ENCODE assay signal across 8 cellular contexts in the genomic region with DNA sequence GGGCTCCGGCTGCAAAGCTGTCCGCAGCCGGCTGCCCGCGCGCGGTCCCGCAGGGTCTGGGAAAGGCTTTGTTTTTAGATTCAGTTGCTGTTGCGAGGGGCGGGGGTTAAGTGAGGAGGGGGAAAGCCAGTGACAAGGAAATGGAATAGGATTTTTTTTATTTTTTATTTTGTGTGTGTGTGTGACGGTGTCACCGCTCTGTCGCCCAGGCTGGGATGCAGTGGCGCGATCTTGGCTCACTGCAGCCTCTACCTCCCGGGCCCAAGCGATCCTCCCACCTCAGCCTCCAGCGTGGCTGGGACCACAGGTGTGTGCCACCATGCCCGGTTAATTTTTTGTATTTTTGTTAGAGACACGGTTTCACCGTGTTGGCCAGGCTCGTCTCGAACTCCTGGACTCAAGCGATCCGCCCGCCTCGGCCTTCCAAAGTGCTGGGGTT. TPM values are rescaled to one million over a fixed set of nuclear protein-coding genes. Genes with fewer than 3 reads are reported as not detected.
DNase-seq lines count a peak whose midpoint lies in the region; ATAC-seq and TF ChIP-seq lines count a peak whose summit lies in the region.

No MANE protein-coding gene starts in this region.

- POLR2A ChIA-PET in AG04449 (lab: Yijun Ruan, JAX) = interaction anchor here (0.8 to 1.7 kb wide), 5 partner anchors 11 to 390 kb away, joined by 3 to 6 read pairs (median 4); partner anchors contain the start of genes LYRM2 and RNGTT

- H3K4me1 ChIP-seq in mucosa of descending colon (ENCODE audit: low read depth) = peaks cover 8% of the 10 kb centered on the region

- intact Hi-C loops in mucosa of descending colon (cut with DNase I, micrococcal nuclease) = no loop called here

- DNase-seq in AG04449 (ENCODE audit: low read depth, low spot score) (no peak), LNCaP clone FGC (ENCODE audit: low read depth) (no peak), mucosa of descending colon (peak in 1 of 3 donors; percentile 69), NCI-H1092 (lab: John Stamatoyannopoulos, UW) (no peak), ACHN (no peak), occipital lobe (lab: John Stamatoyannopoulos, UW) (no peak)

- H3K9me3 ChIP-seq in mucosa of descending colon = no peaks in the 10 kb centered on the region

- H3K4me3 ChIP-seq in AG04449 (ENCODE audit: low read depth, low read length) = peak overlapping the region; percentile 90
- H3K4me3 ChIP-seq in LNCaP clone FGC (ENCODE audit: low read depth, low read length) = peak overlapping the region; percentile 67
- peak overlapping the region; percentile 83 for H3K4me3 ChIP-seq in mucosa of descending colon

- no peak for TF ChIP-seq CTCF in AG04449 (IDR thresholded peaks at IDR 0.05; ENCODE audit: insufficient read depth, low read length, missing control alignments)
- TF ChIP-seq CTCF in LNCaP clone FGC (IDR thresholded peaks at IDR 0.05; ENCODE audit: control insufficient read depth, extremely low read depth, insufficient read depth) = no peak
- TF ChIP-seq CTCF in mucosa of descending colon (IDR thresholded peaks at IDR 0.05) = no peak

- H3K36me3 ChIP-seq in mucosa of descending colon (ENCODE audit: low read depth) = no peaks in the 10 kb centered on the region

- CTCF ChIA-PET in AG04449 (lab: Yijun Ruan, JAX) = interaction anchor here (1.1 to 4.7 kb wide), 4 partner anchors 13 to 41 kb away, joined by 3 to 34 read pairs (median 18); no protein-coding TSS in a partner anchor

- no peak for ATAC-seq in mucosa of descending colon
- no peak for ATAC-seq in HG03342 (IDR thresholded peaks at IDR 0.05; ENCODE audit: unreplicated experiment)

- peak overlapping the region; percentile 91 for H3K27ac ChIP-seq in cingulate gyrus (ENCODE audit: low read depth, low read length)

- in situ Hi-C loops in ACHN (cut with HindIII; ENCODE audit: low pct_ligation_motif_present, low pct_unique_long_range_greater_than_20kb, low sequenced_read_pairs) = no loop called here

RNA-seq across cellular contexts. Expression of gene UBE2J1, which starts 0.6 kb away (rescaled TPM):
- total RNA-seq in mucosa of descending colon (10 to 100 TPM; 40.0 to 50.2 (median 42.2) TPM), occipital lobe (62.5 TPM)

RNA-seq across cellular contexts. Expression of gene GABRR2, which starts 38.0 kb away (rescaled TPM):
- 1 to 10 TPM in 1 of 3 donors, under 1 TPM in 2; 0.63 to 2.4 (median 0.72) TPM for total RNA-seq in mucosa of descending colon
- 0.16 TPM for total RNA-seq in occipital lobe

RNA-seq across cellular contexts. Expression of gene RRAGD, which starts 58.9 kb away (rescaled TPM):
- total RNA-seq in mucosa of descending colon = 10 to 100 TPM in 1 of 3 donors, 1 to 10 TPM in 2; 3.2 to 17.6 (median 4.0) TPM
- total RNA-seq in occipital lobe = 99.2 TPM
